8 cellular contexts compared by ENCODE assay signal in the genomic region with DNA sequence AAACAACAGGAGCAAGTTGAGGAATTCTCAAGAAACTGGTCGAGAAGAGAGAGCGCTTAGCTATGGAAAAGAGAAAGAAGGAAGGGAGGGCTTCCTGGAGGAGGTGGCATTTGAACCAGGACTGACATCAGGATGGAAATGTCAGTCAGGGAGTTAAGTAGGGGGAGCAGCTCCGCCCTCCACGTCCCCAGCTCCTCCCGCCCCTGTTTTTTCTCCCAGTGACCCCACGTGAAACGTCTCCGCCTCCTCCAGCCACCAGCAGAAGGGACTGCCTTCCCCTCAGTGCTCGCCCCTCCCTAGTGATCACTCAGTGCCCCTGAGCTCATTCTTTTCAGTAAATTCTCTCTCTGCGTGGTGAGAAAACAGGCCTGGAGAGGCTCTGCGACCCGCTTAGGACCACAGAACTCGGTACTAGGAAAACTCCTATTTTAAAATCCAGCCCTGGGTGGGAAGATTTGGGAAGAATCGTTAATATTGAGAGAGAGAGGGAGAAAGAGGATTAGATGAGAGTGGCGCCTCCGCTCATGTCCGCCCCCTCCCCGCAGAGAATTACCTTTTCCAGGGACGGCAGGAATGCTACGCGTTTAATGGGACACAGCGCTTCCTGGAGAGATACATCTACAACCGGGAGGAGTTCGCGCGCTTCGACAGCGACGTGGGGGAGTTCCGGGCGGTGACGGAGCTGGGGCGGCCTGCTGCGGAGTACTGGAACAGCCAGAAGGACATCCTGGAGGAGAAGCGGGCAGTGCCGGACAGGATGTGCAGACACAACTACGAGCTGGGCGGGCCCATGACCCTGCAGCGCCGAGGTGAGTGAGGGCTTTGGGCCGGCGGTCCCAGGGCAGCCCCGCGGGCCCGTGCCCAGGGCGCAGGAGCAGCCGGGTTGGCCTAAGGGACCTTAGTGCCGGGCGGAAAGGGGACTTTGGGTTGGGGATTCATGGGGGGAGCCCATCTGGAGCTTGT. TPM values are rescaled to one million over a fixed set of nuclear protein-coding genes. Genes with fewer than 3 reads are reported as not detected.
DNase-seq lines count a peak whose midpoint lies in the region; ATAC-seq, FAIRE-seq and TF ChIP-seq lines count a peak whose summit lies in the region.

No MANE protein-coding gene starts in this region.

- 7 to 9% (median 7%) methylated on average over 49 of the region's 49 CpGs for WGBS in psoas muscle, 3 donors

- peak overlapping the region; percentile 97 for H3K4me2 ChIP-seq in astrocyte (ENCODE audit: low read length)

- no peaks in the 10 kb centered on the region for H3K27me3 ChIP-seq in H7 (ENCODE audit: control insufficient read depth, insufficient read depth, low read length)
- no peaks in the 10 kb centered on the region for H3K27me3 ChIP-seq in astrocyte (ENCODE audit: insufficient read depth, low read length)
- H3K27me3 ChIP-seq in psoas muscle (ENCODE audit: insufficient read depth in 3 of 3, low read length in 2 of 3): peaks cover 0 to 10% (median 0%) of the 10 kb centered on the region in 3 donors

- H3K4me3 ChIP-seq in H7 (ENCODE audit: insufficient read depth, low read depth, low read length) (peak overlapping the region; percentile 57), astrocyte (ENCODE audit: insufficient read depth, low read depth, low read length) (peak overlapping the region; percentile 69), psoas muscle (peak overlapping the region; percentile 60)

- peak; percentile 54 to 75 (median 61) for ATAC-seq in psoas muscle
- ATAC-seq in HG02973 (IDR thresholded peaks at IDR 0.05; ENCODE audit: unreplicated experiment): no peak
- ATAC-seq in HG02588 (IDR thresholded peaks at IDR 0.05; ENCODE audit: unreplicated experiment): no peak
- no peak for ATAC-seq in GM21786 (IDR thresholded peaks at IDR 0.05; ENCODE audit: unreplicated experiment)

- TF ChIP-seq CTCF in astrocyte (IDR thresholded peaks at IDR 0.05; ENCODE audit: insufficient read depth, low read depth, low read length): no peak
- TF ChIP-seq CTCF in psoas muscle (IDR thresholded peaks at IDR 0.05): no peak

- peak; percentile 86 for DNase-seq in H7
- peak; percentile 25 for DNase-seq in astrocyte (ENCODE audit: low read depth)
- DNase-seq in iPS DF 19.7 (ENCODE audit: low read depth, low spot score): peak; percentile 77
- peak; percentile 60 to 77 for DNase-seq in psoas muscle
- no peak for DNase-seq in NOMO-1 (lab: John Stamatoyannopoulos, UW; ENCODE audit: unreplicated experiment in 2 of 2)

- H3K4me1 ChIP-seq in astrocyte (ENCODE audit: insufficient read depth, low read length) (peaks cover 7% of the 10 kb centered on the region), psoas muscle (no peaks in the 10 kb centered on the region)

- peaks cover 3% of the 10 kb centered on the region for H3K36me3 Mint-ChIP-seq in astrocyte (ENCODE audit: low read depth, unreplicated experiment)

- H3K9me3 Mint-ChIP-seq in astrocyte (ENCODE audit: unreplicated experiment): no peaks in the 10 kb centered on the region

- no peaks in the 10 kb centered on the region for H3K79me2 ChIP-seq in astrocyte (ENCODE audit: insufficient read depth, low read length)

- intact Hi-C loops in psoas muscle (cut with DNase I): no loop called here

- H3K27ac Mint-ChIP-seq in astrocyte (ENCODE audit: unreplicated experiment): no peak overlapping the region

- peak overlapping the region; percentile 92 for H2AFZ ChIP-seq in astrocyte (ENCODE audit: low read depth, low read length)

- no peaks in the 10 kb centered on the region for H3K9me3 ChIP-seq in astrocyte (ENCODE audit: insufficient read depth, low read depth, low read length)
- H3K9me3 ChIP-seq in psoas muscle: no peaks in the 10 kb centered on the region

- H3K4me3 Mint-ChIP-seq in astrocyte (ENCODE audit: unreplicated experiment): peak overlapping the region; percentile 88

- peak overlapping the region; percentile 78 for H3K9ac ChIP-seq in astrocyte (ENCODE audit: low read length)

- no peaks in the 10 kb centered on the region for H4K20me1 ChIP-seq in astrocyte (ENCODE audit: insufficient read depth, low read length)

- FAIRE-seq in astrocyte (lab: Jason Lieb, UNC): no peak

- H3K36me3 ChIP-seq in H7 (replicated peaks; ENCODE audit: control insufficient read depth, insufficient read depth, low read length) (peaks cover 3% of the 10 kb centered on the region; the same call in 1 of the 2 replicates), astrocyte (ENCODE audit: insufficient read depth, low read length) (no peaks in the 10 kb centered on the region), psoas muscle (ENCODE audit: insufficient read depth in 1 of 2, low read depth in 1 of 2) (peaks cover 0 to 4% of the 10 kb centered on the region in 2 donors)

- H3K4me1 Mint-ChIP-seq in astrocyte (ENCODE audit: low read depth, unreplicated experiment): peaks cover 3% of the 10 kb centered on the region

- H3K27ac ChIP-seq in astrocyte (ENCODE audit: low read depth, low read length) (peak overlapping the region; percentile 18), psoas muscle (peak overlapping the region; percentile 68)

- peaks cover 36% of the 10 kb centered on the region for H3K27me3 Mint-ChIP-seq in astrocyte (ENCODE audit: low read depth, unreplicated experiment)

RNA-seq across cellular contexts. Expression of a gene that starts 4.6 kb away (rescaled TPM):
- 27.6 and 29.3 TPM in 2 replicates for total RNA-seq in H7 (2014; rRNA removed; shearing (Covaris generic))
- total RNA-seq in astrocyte: 2.7 and 3.4 TPM in 2 replicates
- total RNA-seq in psoas muscle: 10 to 100 TPM; 11.9 to 33.2 (median 18.3) TPM
- polyA plus RNA-seq in psoas muscle: 10 to 100 TPM; 11.0 to 17.9 (median 11.1) TPM

RNA-seq across cellular contexts. Expression of a gene that starts 7.0 kb away (rescaled TPM):
- total RNA-seq in H7 (2014; rRNA removed; shearing (Covaris generic)): 3.6 and 4.9 TPM in 2 replicates
- total RNA-seq in astrocyte (0.50 and 1.7 TPM in 2 replicates), psoas muscle (10 to 100 TPM; 13.8 to 52.6 (median 20.2) TPM)
- 10 to 100 TPM; 10.7 to 12.3 (median 10.9) TPM for polyA plus RNA-seq in psoas muscle

Comparison
In these comparisons a context has a peak if more than half of its experiments do, and no peak if none do; other contexts are left out.
1. DNase-seq: peak in H7 (single experiment), astrocyte (single experiment), iPS DF 19.7 (single experiment) and psoas muscle (2 of 2); none in NOMO-1 (0 of 2).
2. ATAC-seq: peak in psoas muscle (4 of 4); none in HG02973 (single experiment), HG02588 (single experiment) and GM21786 (single experiment).
3. Peak in every context shown above with its lines, with median percentiles within 50 percentile points of each other: H3K4me3 ChIP-seq.